8 cellular contexts compared by ENCODE assay signal in the genomic region with DNA sequence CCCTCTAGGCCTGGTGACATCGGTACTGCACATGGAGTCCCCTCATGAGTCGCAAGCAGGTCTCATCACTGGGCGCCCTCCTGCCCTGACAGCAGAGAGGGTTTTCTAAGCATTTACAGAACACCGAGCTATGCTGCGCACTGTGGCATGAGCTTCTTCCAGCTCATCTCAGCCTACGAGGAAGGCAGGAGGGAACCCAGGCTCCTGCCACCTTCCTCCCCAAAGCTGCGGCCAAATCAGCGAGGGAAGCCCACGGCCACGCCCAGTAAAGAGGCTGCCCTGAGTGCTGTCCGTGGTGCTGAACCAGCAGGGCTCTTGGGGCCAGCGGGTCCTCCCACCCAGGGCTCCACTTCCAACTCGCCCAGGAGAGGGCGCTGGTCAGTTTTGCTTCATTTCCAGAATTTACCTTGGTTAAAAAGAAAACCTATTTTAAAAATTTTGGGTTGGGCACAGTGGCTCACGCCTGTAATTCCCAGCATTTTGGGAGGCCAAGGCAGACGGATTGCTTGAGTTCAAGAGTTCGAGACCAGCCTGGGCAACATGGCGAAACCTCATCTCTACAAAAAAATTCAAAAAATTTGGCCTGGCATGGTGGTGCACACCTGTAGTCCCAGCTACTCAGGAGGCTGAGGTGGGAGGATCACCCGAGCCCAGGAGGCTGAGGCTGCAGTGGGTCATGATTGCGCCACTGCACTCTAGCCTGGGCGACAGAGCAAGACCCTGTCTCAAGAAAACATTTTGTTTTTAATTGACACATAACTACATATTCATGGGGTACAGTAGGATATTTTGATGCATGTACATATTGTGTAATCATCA. TPM values are rescaled to one million over a fixed set of nuclear protein-coding genes. Genes with fewer than 3 reads are reported as not detected.
DNase-seq lines count a peak whose midpoint lies in the region; ATAC-seq and TF ChIP-seq lines count a peak whose summit lies in the region.

No MANE protein-coding gene starts in this region.

- peak; percentile 99 for ATAC-seq in HCT116
- peak in 1 of 4 donors; percentile 42 for ATAC-seq in psoas muscle
- no peak for ATAC-seq in GM18511 (IDR thresholded peaks at IDR 0.05; ENCODE audit: unreplicated experiment)
- ATAC-seq in GM19324 (IDR thresholded peaks at IDR 0.05; ENCODE audit: low FRiP score, unreplicated experiment) = no peak

- no peaks in the 10 kb centered on the region for H3K4me1 ChIP-seq in CD4-positive, alpha-beta memory T cell (ENCODE audit: insufficient read depth, low read length)
- H3K4me1 ChIP-seq in HCT116 (ENCODE audit: control insufficient read depth in 1 of 2, insufficient read depth in 2 of 2, low read length in 2 of 2) (no peaks in the 10 kb centered on the region), SJCRH30 (no peaks in the 10 kb centered on the region), cardiac muscle cell (ENCODE audit: low read depth) (no peaks in the 10 kb centered on the region), psoas muscle (no peaks in the 10 kb centered on the region)

- H3K27ac ChIP-seq in CD4-positive, alpha-beta memory T cell (ENCODE audit: low read depth, low read length) = no peak overlapping the region
- H3K27ac ChIP-seq in HCT116 (ENCODE audit: low read depth, low read length) (no peak overlapping the region), SJCRH30 (no peak overlapping the region), cardiac muscle cell (no peak overlapping the region), psoas muscle (no peak overlapping the region)

- no peak overlapping the region for H3K27ac Mint-ChIP-seq in CD4-positive, alpha-beta memory T cell
- no peak overlapping the region for H3K27ac Mint-ChIP-seq in activated naive CD8-positive, alpha-beta T cell treated with anti-CD3 and anti-CD28 coated beads for 36 hours

- peak; percentile 85 to 91 (median 86) for TF ChIP-seq CTCF in HCT116 (IDR thresholded peaks at IDR 0.05 in 2 of 3, conservative IDR thresholded peaks at IDR 0.05 in 1 of 3; ENCODE audit: borderline replicate concordance in 1 of 3, insufficient read depth in 1 of 3, low read depth in 2 of 3, low read length in 2 of 3)
- peak; percentile 94 for TF ChIP-seq CTCF in cardiac muscle cell (IDR thresholded peaks at IDR 0.05; ENCODE audit: low read depth, low read length)
- peak; percentile 16 for TF ChIP-seq CTCF in psoas muscle (IDR thresholded peaks at IDR 0.05)

- peaks cover 0 to 2% (median 0%) of the 10 kb centered on the region in 4 donors for H3K4me1 Mint-ChIP-seq in CD4-positive, alpha-beta memory T cell
- no peaks in the 10 kb centered on the region for H3K4me1 Mint-ChIP-seq in activated naive CD8-positive, alpha-beta T cell treated with anti-CD3 and anti-CD28 coated beads for 36 hours

- RAD21 ChIA-PET in HCT116 (lab: Charles Lee; ENCODE audit: low non-redundant PET in 1 of 2, low total read pairs in 2 of 2, uncharacterized antibody in 2 of 2, unreplicated experiment in 2 of 2) = interaction anchor here in 1 of 2 experiments (0.6 kb wide), 1 partner anchor 11 kb away, joined by 3 read pairs; no protein-coding TSS in a partner anchor

- H3K27me3 Mint-ChIP-seq in CD4-positive, alpha-beta memory T cell = peaks cover 15 to 22% of the 10 kb centered on the region in 2 donors
- H3K27me3 Mint-ChIP-seq in activated naive CD8-positive, alpha-beta T cell treated with anti-CD3 and anti-CD28 coated beads for 36 hours = peaks cover 22% of the 10 kb centered on the region

- H3K4me3 Mint-ChIP-seq in CD4-positive, alpha-beta memory T cell = no peak overlapping the region
- no peak overlapping the region for H3K4me3 Mint-ChIP-seq in activated naive CD8-positive, alpha-beta T cell treated with anti-CD3 and anti-CD28 coated beads for 36 hours

- intact Hi-C loops in CD4-positive, alpha-beta memory T cell (cut with micrococcal nuclease) = no loop called here
- intact Hi-C loops in HCT116 (cut with micrococcal nuclease) (loop anchor here (1.0 to 5.0 kb wide), 4 partner anchors 106 to 278 kb away; no protein-coding TSS in a partner anchor), psoas muscle (cut with DNase I) (no loop called here)

- H3K4me2 ChIP-seq in HCT116 (ENCODE audit: low read length) = no peak overlapping the region

- peak in 4 of 5 donors; percentile 14 to 45 (median 34) for DNase-seq in CD4-positive, alpha-beta memory T cell
- DNase-seq in HCT116 (ENCODE audit: low read depth, low spot score) (peak; percentile 71), SJCRH30 (peak; percentile 85 to 90), cardiac muscle cell (ENCODE audit: low read depth in 1 of 2, low spot score in 1 of 2) (peak; percentile 88 to 95), psoas muscle (peak; percentile 68 to 75)
- DNase-seq in activated naive CD8-positive, alpha-beta T cell treated with anti-CD3 and anti-CD28 coated beads for 36 hours = peak; percentile 81

- H3K4me3 ChIP-seq in CD4-positive, alpha-beta memory T cell (ENCODE audit: low read length in 2 of 2) = no peak overlapping the region
- H3K4me3 ChIP-seq in HCT116 (replicated peaks in 1 of 2; ENCODE audit: low read depth in 1 of 2, low read length in 2 of 2) = no peak overlapping the region
- no peak overlapping the region for H3K4me3 ChIP-seq in SJCRH30
- no peak overlapping the region for H3K4me3 ChIP-seq in cardiac muscle cell
- H3K4me3 ChIP-seq in psoas muscle = no peak overlapping the region

- H4K20me1 ChIP-seq in HCT116 (ENCODE audit: insufficient read depth) = no peaks in the 10 kb centered on the region

- no peak overlapping the region for H2AFZ ChIP-seq in HCT116 (ENCODE audit: low read depth, low read length, poor library complexity, severe bottlenecking)

- H3K79me2 ChIP-seq in HCT116 (ENCODE audit: insufficient read depth, low read length) = no peaks in the 10 kb centered on the region

- CTCF ChIA-PET in CD4-positive, alpha-beta memory T cell (lab: Charles Lee; ENCODE audit: partially characterized antibody) = no interaction called here
- CTCF ChIA-PET in HCT116 (lab: Charles Lee) = interaction anchor here (1.0 to 1.7 kb wide), 3 partner anchors 106 to 121 kb away, joined by 3 to 5 read pairs (median 4); no protein-coding TSS in a partner anchor

- TF ChIP-seq POLR2A in HCT116 (IDR thresholded peaks at IDR 0.05; ENCODE audit: borderline replicate concordance, extremely low read depth, insufficient read depth, insufficient read length) = no peak

- WGBS in psoas muscle, 3 donors = 38 to 41% (median 41%) methylated on average over 21 of the region's 21 CpGs

- no peaks in the 10 kb centered on the region for H3K36me3 ChIP-seq in CD4-positive, alpha-beta memory T cell (ENCODE audit: insufficient read depth, low read length)
- H3K36me3 ChIP-seq in HCT116 (ENCODE audit: control insufficient read depth in 1 of 2, insufficient read depth in 2 of 2, low read length in 2 of 2) (no peaks in the 10 kb centered on the region), SJCRH30 (no peaks in the 10 kb centered on the region), cardiac muscle cell (no peaks in the 10 kb centered on the region), psoas muscle (ENCODE audit: insufficient read depth in 1 of 2, low read depth in 1 of 2) (no peaks in the 10 kb centered on the region)

- no peaks in the 10 kb centered on the region for H3K9me3 ChIP-seq in CD4-positive, alpha-beta memory T cell (ENCODE audit: control insufficient read depth in 1 of 2, low read length in 2 of 2)
- H3K9me3 ChIP-seq in HCT116 (ENCODE audit: control insufficient read depth in 1 of 2, insufficient read depth in 1 of 2, low read depth in 1 of 2, low read length in 2 of 2) = no peaks in the 10 kb centered on the region
- H3K9me3 ChIP-seq in SJCRH30 (replicated peaks) = no peaks in the 10 kb centered on the region
- no peaks in the 10 kb centered on the region for H3K9me3 ChIP-seq in cardiac muscle cell (ENCODE audit: low read depth)
- no peaks in the 10 kb centered on the region for H3K9me3 ChIP-seq in psoas muscle

- peaks cover 0 to 3% (median 0%) of the 10 kb centered on the region in 8 donors for H3K9me3 Mint-ChIP-seq in CD4-positive, alpha-beta memory T cell
- H3K9me3 Mint-ChIP-seq in activated naive CD8-positive, alpha-beta T cell treated with anti-CD3 and anti-CD28 coated beads for 36 hours = no peaks in the 10 kb centered on the region

- POLR2A ChIA-PET in CD4-positive, alpha-beta memory T cell (lab: Charles Lee; ENCODE audit: partially characterized antibody) = no interaction called here
- POLR2A ChIA-PET in HCT116 (lab: Charles Lee) = no interaction called here

- no peak overlapping the region for H3K9ac ChIP-seq in HCT116 (ENCODE audit: low read length)

- H3K36me3 Mint-ChIP-seq in CD4-positive, alpha-beta memory T cell = no peaks in the 10 kb centered on the region
- no peaks in the 10 kb centered on the region for H3K36me3 Mint-ChIP-seq in activated naive CD8-positive, alpha-beta T cell treated with anti-CD3 and anti-CD28 coated beads for 36 hours

- no peaks in the 10 kb centered on the region for H3K27me3 ChIP-seq in CD4-positive, alpha-beta memory T cell (ENCODE audit: insufficient read depth, low read length)
- H3K27me3 ChIP-seq in HCT116 (ENCODE audit: insufficient read depth, low read length) = peaks cover 49% of the 10 kb centered on the region
- H3K27me3 ChIP-seq in SJCRH30 = no peaks in the 10 kb centered on the region
- H3K27me3 ChIP-seq in cardiac muscle cell = no peaks in the 10 kb centered on the region
- peaks cover 0 to 12% (median 6%) of the 10 kb centered on the region in 3 donors for H3K27me3 ChIP-seq in psoas muscle (ENCODE audit: insufficient read depth in 3 of 3, low read length in 2 of 3)

- H3K9me2 ChIP-seq in HCT116 (ENCODE audit: insufficient read depth) = no peaks in the 10 kb centered on the region

- no TSS peak for BruUV-seq in HCT116 (replicated peaks; lab: Mats Ljungman, UMichigan)

- peak; percentile 89 for TF ChIP-seq RAD21 in HCT116 (IDR thresholded peaks at IDR 0.05; ENCODE audit: low read depth)

TF ChIP-seq in HCT116, 20 proteins besides CTCF, POLR2A, EP300 and RAD21 (continues in another document):
- no peak for TF ChIP-seq FOSL1 (IDR thresholded peaks at IDR 0.05; ENCODE audit: low read depth)
- TF ChIP-seq SP1 (IDR thresholded peaks at IDR 0.05; ENCODE audit: low read depth) = peak; percentile 28; the same call in 1 of the 2 replicates
- TF ChIP-seq, protein P1, sequence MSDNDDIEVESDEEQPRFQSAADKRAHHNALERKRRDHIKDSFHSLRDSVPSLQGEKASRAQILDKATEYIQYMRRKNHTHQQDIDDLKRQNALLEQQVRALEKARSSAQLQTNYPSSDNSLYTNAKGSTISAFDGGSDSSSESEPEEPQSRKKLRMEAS (IDR thresholded peaks at IDR 0.05) = no peak
- TF ChIP-seq YY1 (IDR thresholded peaks at IDR 0.05; ENCODE audit: extremely low read depth, insufficient replicate concordance, low read depth, low read length) = no peak
- no peak for TF ChIP-seq EZH2phosphoT487 (IDR thresholded peaks at IDR 0.05; ENCODE audit: borderline replicate concordance)

RNA-seq across cellular contexts. Expression of a gene that starts 34.2 kb away (rescaled TPM):
- total RNA-seq in CD4-positive, alpha-beta memory T cell = not detected
- not detected for polyA plus RNA-seq in CD4-positive, alpha-beta memory T cell
- total RNA-seq in HCT116 (2021; ENCODE audit: unreplicated experiment) = not detected
- not detected in 2 replicates for polyA plus RNA-seq in HCT116 (2012)
- 2.9 and 5.8 TPM in 2 replicates for total RNA-seq in SJCRH30 (2014; rRNA removed; shearing (Covaris generic))
- under 1 TPM in 1 of 2 experiments, not detected in 1; 0.10 TPM for total RNA-seq in activated naive CD8-positive, alpha-beta T cell treated with anti-CD3 and anti-CD28 coated beads for 36 hours
- 4.8 and 7.2 TPM in 2 replicates for total RNA-seq in cardiac muscle cell
- polyA plus RNA-seq in cardiac muscle cell = 1.3 and 3.0 TPM in 2 replicates
- total RNA-seq in psoas muscle = under 1 TPM in 3 of 4 donors, not detected in 1; 0.26 to 0.58 (median 0.44) TPM
- under 1 TPM; 0.03 to 0.06 (median 0.03) TPM for polyA plus RNA-seq in psoas muscle

Comparison
In these comparisons a context has a peak if more than half of its experiments do, and no peak if none do; other contexts are left out.
1. DNase-seq: peak in every context shown above with its lines; median percentile 92 in cardiac muscle cell; 88 in SJCRH30; 81 in activated naive CD8-positive, alpha-beta T cell treated with anti-CD3 and anti-CD28 coated beads for 36 hours; 72 in psoas muscle; 71 in HCT116; 34 in CD4-positive, alpha-beta memory T cell.
2. CTCF ChIP-seq: peak in every context shown above with its lines; median percentile 94 in cardiac muscle cell; 86 in HCT116; 16 in psoas muscle.